ENCODE assay signal across 27 cellular contexts in genomic region chr2:135471106-135471505, GRCh38.
"Had no signal": no experiment of that assay in that cellular context is flagged by ENCODE, and none has a peak within 500 bp of the region (broad histone marks: within the 10 kb centered on the region; RNA-seq: fewer than 3 reads in every experiment).

No MANE protein-coding gene starts in this region.

- H3K4me2 ChIP-seq: SK-N-SH had no signal

- H3K27ac ChIP-seq: ascending aorta, RWPE1, SJCRH30, VCaP had no signal

- H3K9me3 ChIP-seq: ascending aorta, SJCRH30, SK-N-SH had no signal

- H3K36me3 ChIP-seq: ascending aorta, SJCRH30 had no signal

- H3K4me3 ChIP-seq: ascending aorta, SJCRH30 had no signal

- H3K4me1 ChIP-seq: ascending aorta, SJCRH30 had no signal

- H3K27me3 ChIP-seq: ascending aorta, SJCRH30 had no signal

- H3K9me2 ChIP-seq: SK-N-SH had no signal

- ATAC-seq: activated naive CD4-positive, alpha-beta T cell treated with anti-CD3 and anti-CD28 coated beads, Interleukin-2, amount 50 U/mL, for 72 hours; activated naive CD8-positive, alpha-beta T cell treated with anti-CD3 and anti-CD28 coated beads, Interleukin-2, amount 50 U/mL, for 24 hours; activated T-cell treated with anti-CD3 and anti-CD28 coated beads, Interleukin-2, amount 50 U/mL, for 4 hours; Panc1 had no signal

- H3K9ac ChIP-seq: SK-N-SH had no signal

- DNase-seq: activated CD4-positive, alpha-beta memory T cell treated with anti-CD3 and anti-CD28 coated beads for 36 hours; activated CD4-positive, alpha-beta T cell treated with anti-CD3 and anti-CD28 coated beads, Interleukin-2, amount 10 ng/mL, durations not matched to agents 7 days and 5 days; activated CD4-positive, CD25-positive, alpha-beta regulatory T cell; activated CD8-positive, alpha-beta memory T cell treated with anti-CD3 and anti-CD28 coated beads for 24 hours; activated effector memory CD4-positive, alpha-beta T cell treated with anti-CD3 and anti-CD28 coated beads, Interleukin-2, amount 50 U/mL, for 16 hours; activated naive CD4-positive, alpha-beta T cell treated with Interleukin-2 at 50 U/mL for 16 hours; activated naive CD8-positive, alpha-beta T cell treated with anti-CD3 and anti-CD28 coated beads, Interleukin-2, amount 50 U/mL, for 24 hours; activated T-cell treated with anti-CD3 and anti-CD28 coated beads, Interleukin-2, amount 50 U/mL, for 4 hours; amniotic stem cell; KG1; NCI-H1048; NCI-H1417; NCI-H1930; NCI-H2171; NCI-H226; NCI-H510A; NCI-H526 treated with DMSO at 0.1 percent for 48 hours; NCI-H82; Right ventricle myocardium superior; SJCRH30; SK-N-SH; T-helper 1 cell had no signal
